ENCODE assay signal across 2 cellular contexts in the genomic region with DNA sequence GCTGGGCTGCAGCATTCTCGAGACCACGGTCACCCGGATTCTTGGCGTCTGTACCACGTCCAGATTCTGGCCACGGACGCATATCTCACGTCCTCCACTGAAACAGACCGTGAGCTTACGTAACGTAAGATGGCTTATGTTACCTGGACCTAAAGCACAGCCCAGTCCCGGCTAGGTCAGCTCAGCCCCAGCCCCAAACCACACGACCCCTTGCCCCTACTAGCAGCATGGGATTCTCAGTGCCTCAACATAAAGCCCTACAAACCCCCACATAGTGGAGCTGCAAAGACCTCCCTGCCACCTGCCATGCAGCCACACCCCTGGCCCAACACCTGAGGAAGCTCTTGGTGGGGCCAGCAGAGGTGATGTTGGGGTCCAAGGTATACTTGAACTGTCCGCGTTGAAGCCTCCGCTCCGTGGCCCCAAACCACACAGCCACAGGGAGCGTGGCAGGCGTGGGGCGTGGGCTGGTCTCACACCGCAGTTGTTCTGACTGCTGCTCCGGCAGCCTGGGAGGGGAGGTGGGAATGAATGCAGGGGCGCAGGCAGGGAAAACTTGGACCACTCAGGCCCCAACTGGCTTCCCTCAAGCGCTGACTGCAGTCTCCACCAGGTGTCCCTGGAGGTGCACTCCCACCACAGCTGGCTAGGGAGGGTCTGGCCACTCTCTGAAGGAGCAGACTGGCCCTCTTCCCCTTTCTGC.
TF ChIP-seq lines count a peak whose summit lies in the region.

No MANE protein-coding gene starts in this region.

TF ChIP-seq in HCT116, 20 proteins besides CTCF, POLR2A, EP300 and RAD21:
- TF ChIP-seq EZH2 (IDR thresholded peaks at IDR 0.05) (no peak), FOSL1 (IDR thresholded peaks at IDR 0.05; ENCODE audit: low read depth) (no peak), SIN3A (IDR thresholded peaks at IDR 0.05; ENCODE audit: low read depth) (no peak), ZFX (IDR thresholded peaks at IDR 0.05) (no peak), ELF1 (IDR thresholded peaks at IDR 0.05; ENCODE audit: borderline replicate concordance, low read depth) (no peak), CEBPB (IDR thresholded peaks at IDR 0.05; ENCODE audit: low read depth) (no peak)
- TF ChIP-seq, protein P1, sequence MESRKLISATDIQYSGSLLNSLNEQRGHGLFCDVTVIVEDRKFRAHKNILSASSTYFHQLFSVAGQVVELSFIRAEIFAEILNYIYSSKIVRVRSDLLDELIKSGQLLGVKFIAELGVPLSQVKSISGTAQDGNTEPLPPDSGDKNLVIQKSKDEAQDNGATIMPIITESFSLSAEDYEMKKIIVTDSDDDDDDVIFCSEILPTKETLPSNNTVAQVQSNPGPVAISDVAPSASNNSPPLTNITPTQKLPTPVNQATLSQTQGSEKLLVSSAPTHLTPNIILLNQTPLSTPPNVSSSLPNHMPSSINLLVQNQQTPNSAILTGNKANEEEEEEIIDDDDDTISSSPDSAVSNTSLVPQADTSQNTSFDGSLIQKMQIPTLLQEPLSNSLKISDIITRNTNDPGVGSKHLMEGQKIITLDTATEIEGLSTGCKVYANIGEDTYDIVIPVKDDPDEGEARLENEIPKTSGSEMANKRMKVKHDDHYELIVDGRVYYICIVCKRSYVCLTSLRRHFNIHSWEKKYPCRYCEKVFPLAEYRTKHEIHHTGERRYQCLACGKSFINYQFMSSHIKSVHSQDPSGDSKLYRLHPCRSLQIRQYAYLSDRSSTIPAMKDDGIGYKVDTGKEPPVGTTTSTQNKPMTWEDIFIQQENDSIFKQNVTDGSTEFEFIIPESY (IDR thresholded peaks at IDR 0.05; ENCODE audit: extremely low read depth, insufficient replicate concordance, low read length), result no peak

TF ChIP-seq in WTC11, 78 proteins besides CTCF, POLR2A, EP300 and RAD21:
- TF ChIP-seq, protein P2, sequence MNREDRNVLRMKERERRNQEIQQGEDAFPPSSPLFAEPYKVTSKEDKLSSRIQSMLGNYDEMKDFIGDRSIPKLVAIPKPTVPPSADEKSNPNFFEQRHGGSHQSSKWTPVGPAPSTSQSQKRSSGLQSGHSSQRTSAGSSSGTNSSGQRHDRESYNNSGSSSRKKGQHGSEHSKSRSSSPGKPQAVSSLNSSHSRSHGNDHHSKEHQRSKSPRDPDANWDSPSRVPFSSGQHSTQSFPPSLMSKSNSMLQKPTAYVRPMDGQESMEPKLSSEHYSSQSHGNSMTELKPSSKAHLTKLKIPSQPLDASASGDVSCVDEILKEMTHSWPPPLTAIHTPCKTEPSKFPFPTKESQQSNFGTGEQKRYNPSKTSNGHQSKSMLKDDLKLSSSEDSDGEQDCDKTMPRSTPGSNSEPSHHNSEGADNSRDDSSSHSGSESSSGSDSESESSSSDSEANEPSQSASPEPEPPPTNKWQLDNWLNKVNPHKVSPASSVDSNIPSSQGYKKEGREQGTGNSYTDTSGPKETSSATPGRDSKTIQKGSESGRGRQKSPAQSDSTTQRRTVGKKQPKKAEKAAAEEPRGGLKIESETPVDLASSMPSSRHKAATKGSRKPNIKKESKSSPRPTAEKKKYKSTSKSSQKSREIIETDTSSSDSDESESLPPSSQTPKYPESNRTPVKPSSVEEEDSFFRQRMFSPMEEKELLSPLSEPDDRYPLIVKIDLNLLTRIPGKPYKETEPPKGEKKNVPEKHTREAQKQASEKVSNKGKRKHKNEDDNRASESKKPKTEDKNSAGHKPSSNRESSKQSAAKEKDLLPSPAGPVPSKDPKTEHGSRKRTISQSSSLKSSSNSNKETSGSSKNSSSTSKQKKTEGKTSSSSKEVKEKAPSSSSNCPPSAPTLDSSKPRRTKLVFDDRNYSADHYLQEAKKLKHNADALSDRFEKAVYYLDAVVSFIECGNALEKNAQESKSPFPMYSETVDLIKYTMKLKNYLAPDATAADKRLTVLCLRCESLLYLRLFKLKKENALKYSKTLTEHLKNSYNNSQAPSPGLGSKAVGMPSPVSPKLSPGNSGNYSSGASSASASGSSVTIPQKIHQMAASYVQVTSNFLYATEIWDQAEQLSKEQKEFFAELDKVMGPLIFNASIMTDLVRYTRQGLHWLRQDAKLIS (CRISPR knock-in tag; IDR thresholded peaks at IDR 0.05; ENCODE audit: borderline replicate concordance), result no peak
- TF ChIP-seq, protein P3, sequence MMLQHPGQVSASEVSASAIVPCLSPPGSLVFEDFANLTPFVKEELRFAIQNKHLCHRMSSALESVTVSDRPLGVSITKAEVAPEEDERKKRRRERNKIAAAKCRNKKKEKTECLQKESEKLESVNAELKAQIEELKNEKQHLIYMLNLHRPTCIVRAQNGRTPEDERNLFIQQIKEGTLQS (CRISPR knock-in tag; conservative IDR thresholded peaks at IDR 0.05), result no peak
- TF ChIP-seq, protein P4, sequence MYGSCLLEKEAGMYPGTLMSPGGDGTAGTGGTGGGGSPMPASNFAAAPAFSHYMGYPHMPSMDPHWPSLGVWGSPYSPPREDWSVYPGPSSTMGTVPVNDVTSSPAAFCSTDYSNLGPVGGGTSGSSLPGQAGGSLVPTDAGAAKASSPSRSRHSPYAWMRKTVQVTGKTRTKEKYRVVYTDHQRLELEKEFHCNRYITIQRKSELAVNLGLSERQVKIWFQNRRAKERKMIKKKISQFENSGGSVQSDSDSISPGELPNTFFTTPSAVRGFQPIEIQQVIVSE (CRISPR knock-in tag; IDR thresholded peaks at IDR 0.05; ENCODE audit: borderline replicate concordance), result no peak
- TF ChIP-seq ELF4 (CRISPR knock-in tag; IDR thresholded peaks at IDR 0.05; ENCODE audit: low read depth) (no peak), ZNF317 (CRISPR knock-in tag; IDR thresholded peaks at IDR 0.05; ENCODE audit: borderline replicate concordance, low read depth) (no peak), HMGA2 (CRISPR knock-in tag; IDR thresholded peaks at IDR 0.05) (no peak), CREB1 (CRISPR knock-in tag; IDR thresholded peaks at IDR 0.05) (no peak), GTF2I (CRISPR knock-in tag; conservative IDR thresholded peaks at IDR 0.05) (no peak), CREM (CRISPR knock-in tag; IDR thresholded peaks at IDR 0.05) (no peak), TCF7 (CRISPR knock-in tag; IDR thresholded peaks at IDR 0.05; ENCODE audit: low read depth) (no peak), ZNF416 (CRISPR knock-in tag; IDR thresholded peaks at IDR 0.05) (no peak), FOXK1 (CRISPR knock-in tag; IDR thresholded peaks at IDR 0.05) (no peak)
- TF ChIP-seq, protein P5, sequence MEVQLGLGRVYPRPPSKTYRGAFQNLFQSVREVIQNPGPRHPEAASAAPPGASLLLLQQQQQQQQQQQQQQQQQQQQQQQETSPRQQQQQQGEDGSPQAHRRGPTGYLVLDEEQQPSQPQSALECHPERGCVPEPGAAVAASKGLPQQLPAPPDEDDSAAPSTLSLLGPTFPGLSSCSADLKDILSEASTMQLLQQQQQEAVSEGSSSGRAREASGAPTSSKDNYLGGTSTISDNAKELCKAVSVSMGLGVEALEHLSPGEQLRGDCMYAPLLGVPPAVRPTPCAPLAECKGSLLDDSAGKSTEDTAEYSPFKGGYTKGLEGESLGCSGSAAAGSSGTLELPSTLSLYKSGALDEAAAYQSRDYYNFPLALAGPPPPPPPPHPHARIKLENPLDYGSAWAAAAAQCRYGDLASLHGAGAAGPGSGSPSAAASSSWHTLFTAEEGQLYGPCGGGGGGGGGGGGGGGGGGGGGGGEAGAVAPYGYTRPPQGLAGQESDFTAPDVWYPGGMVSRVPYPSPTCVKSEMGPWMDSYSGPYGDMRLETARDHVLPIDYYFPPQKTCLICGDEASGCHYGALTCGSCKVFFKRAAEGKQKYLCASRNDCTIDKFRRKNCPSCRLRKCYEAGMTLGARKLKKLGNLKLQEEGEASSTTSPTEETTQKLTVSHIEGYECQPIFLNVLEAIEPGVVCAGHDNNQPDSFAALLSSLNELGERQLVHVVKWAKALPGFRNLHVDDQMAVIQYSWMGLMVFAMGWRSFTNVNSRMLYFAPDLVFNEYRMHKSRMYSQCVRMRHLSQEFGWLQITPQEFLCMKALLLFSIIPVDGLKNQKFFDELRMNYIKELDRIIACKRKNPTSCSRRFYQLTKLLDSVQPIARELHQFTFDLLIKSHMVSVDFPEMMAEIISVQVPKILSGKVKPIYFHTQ (CRISPR knock-in tag; IDR thresholded peaks at IDR 0.05), result no peak
- TF ChIP-seq, protein P6, sequence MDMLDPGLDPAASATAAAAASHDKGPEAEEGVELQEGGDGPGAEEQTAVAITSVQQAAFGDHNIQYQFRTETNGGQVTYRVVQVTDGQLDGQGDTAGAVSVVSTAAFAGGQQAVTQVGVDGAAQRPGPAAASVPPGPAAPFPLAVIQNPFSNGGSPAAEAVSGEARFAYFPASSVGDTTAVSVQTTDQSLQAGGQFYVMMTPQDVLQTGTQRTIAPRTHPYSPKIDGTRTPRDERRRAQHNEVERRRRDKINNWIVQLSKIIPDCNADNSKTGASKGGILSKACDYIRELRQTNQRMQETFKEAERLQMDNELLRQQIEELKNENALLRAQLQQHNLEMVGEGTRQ (CRISPR knock-in tag; IDR thresholded peaks at IDR 0.05), result no peak
- TF ChIP-seq, protein P7, sequence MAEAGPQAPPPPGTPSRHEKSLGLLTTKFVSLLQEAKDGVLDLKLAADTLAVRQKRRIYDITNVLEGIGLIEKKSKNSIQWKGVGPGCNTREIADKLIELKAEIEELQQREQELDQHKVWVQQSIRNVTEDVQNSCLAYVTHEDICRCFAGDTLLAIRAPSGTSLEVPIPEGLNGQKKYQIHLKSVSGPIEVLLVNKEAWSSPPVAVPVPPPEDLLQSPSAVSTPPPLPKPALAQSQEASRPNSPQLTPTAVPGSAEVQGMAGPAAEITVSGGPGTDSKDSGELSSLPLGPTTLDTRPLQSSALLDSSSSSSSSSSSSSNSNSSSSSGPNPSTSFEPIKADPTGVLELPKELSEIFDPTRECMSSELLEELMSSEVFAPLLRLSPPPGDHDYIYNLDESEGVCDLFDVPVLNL (CRISPR knock-in tag; IDR thresholded peaks at IDR 0.05; ENCODE audit: borderline replicate concordance, low read depth), result no peak
- TF ChIP-seq, protein P8, sequence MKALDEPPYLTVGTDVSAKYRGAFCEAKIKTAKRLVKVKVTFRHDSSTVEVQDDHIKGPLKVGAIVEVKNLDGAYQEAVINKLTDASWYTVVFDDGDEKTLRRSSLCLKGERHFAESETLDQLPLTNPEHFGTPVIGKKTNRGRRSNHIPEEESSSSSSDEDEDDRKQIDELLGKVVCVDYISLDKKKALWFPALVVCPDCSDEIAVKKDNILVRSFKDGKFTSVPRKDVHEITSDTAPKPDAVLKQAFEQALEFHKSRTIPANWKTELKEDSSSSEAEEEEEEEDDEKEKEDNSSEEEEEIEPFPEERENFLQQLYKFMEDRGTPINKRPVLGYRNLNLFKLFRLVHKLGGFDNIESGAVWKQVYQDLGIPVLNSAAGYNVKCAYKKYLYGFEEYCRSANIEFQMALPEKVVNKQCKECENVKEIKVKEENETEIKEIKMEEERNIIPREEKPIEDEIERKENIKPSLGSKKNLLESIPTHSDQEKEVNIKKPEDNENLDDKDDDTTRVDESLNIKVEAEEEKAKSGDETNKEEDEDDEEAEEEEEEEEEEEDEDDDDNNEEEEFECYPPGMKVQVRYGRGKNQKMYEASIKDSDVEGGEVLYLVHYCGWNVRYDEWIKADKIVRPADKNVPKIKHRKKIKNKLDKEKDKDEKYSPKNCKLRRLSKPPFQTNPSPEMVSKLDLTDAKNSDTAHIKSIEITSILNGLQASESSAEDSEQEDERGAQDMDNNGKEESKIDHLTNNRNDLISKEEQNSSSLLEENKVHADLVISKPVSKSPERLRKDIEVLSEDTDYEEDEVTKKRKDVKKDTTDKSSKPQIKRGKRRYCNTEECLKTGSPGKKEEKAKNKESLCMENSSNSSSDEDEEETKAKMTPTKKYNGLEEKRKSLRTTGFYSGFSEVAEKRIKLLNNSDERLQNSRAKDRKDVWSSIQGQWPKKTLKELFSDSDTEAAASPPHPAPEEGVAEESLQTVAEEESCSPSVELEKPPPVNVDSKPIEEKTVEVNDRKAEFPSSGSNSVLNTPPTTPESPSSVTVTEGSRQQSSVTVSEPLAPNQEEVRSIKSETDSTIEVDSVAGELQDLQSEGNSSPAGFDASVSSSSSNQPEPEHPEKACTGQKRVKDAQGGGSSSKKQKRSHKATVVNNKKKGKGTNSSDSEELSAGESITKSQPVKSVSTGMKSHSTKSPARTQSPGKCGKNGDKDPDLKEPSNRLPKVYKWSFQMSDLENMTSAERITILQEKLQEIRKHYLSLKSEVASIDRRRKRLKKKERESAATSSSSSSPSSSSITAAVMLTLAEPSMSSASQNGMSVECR (CRISPR knock-in tag; IDR thresholded peaks at IDR 0.05; ENCODE audit: borderline replicate concordance), result no peak
